4 cellular contexts compared by ENCODE assay signal in the genomic region with DNA sequence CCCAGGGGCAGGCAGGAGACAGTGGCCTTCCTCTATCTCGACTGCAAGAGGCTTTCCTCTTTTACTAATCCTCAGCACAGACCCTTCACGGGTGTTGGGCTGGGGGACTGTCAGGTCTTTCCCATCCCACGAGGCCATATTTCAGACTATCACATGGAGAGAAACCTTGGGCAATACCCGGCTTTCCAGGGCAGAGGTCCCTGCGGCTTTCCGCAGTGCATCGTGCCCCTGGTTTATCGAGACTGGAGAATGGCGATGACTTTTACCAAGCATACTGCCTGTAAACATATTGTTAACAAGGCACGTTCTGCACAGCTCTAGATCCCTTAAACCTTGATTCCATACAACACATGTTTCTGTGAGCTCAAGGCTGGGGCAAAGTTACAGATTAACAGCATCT. TPM values are rescaled to one million over a fixed set of nuclear protein-coding genes. Genes with fewer than 3 reads are reported as not detected.
DNase-seq lines count a peak whose midpoint lies in the region; FAIRE-seq and TF ChIP-seq lines count a peak whose summit lies in the region.
"Not testable (repeated sequence)": the region's sequence is repeated elsewhere in the genome, so short reads cannot be mapped to it uniquely, and the experiment has no call there.

No MANE protein-coding gene starts in this region.

- intact Hi-C loops in activated CD4-positive, alpha-beta memory T cell treated with anti-CD3 and anti-CD28 coated beads for 36 hours (cut with micrococcal nuclease), result not testable (repeated sequence)

- not testable (repeated sequence) for H3K9ac ChIP-seq in astrocyte (ENCODE audit: low read length)

- peaks cover 0 to 42% (median 0%) of the 10 kb centered on the region in 3 donors for H3K36me3 Mint-ChIP-seq in CD8-positive, alpha-beta memory T cell
- peaks cover 18% of the 10 kb centered on the region for H3K36me3 Mint-ChIP-seq in activated CD4-positive, alpha-beta memory T cell treated with anti-CD3 and anti-CD28 coated beads for 36 hours
- not testable (repeated sequence) for H3K36me3 Mint-ChIP-seq in astrocyte (ENCODE audit: low read depth, unreplicated experiment); nephron (ENCODE audit: low read depth)

- CTCF ChIA-PET in CD8-positive, alpha-beta memory T cell (lab: Charles Lee), result interaction anchor here (0.9 kb wide), 1 partner anchor 78 kb away, joined by 3 read pairs; no protein-coding TSS in a partner anchor
- CTCF ChIA-PET in activated CD4-positive, alpha-beta memory T cell treated with anti-CD3 and anti-CD28 coated beads for 36 hours (lab: Charles Lee), result not testable (repeated sequence)

- not testable (repeated sequence) for H3K27me3 ChIP-seq in CD8-positive, alpha-beta memory T cell (ENCODE audit: insufficient read depth, low read length, poor library complexity, severe bottlenecking); astrocyte (ENCODE audit: insufficient read depth, low read length)

- peaks cover 14 to 34% (median 28%) of the 10 kb centered on the region in 3 donors for H3K4me1 Mint-ChIP-seq in CD8-positive, alpha-beta memory T cell
- peaks cover 17% of the 10 kb centered on the region for H3K4me1 Mint-ChIP-seq in activated CD4-positive, alpha-beta memory T cell treated with anti-CD3 and anti-CD28 coated beads for 36 hours (ENCODE audit: low read depth)
- H3K4me1 Mint-ChIP-seq in astrocyte (ENCODE audit: low read depth, unreplicated experiment), result not testable (repeated sequence)
- peaks cover 21% of the 10 kb centered on the region for H3K4me1 Mint-ChIP-seq in nephron

- not testable (repeated sequence) for FAIRE-seq in astrocyte (lab: Jason Lieb, UNC)

- peak overlapping the region in 1 of 8 donors; percentile 67 for H3K27ac Mint-ChIP-seq in CD8-positive, alpha-beta memory T cell
- H3K27ac Mint-ChIP-seq in activated CD4-positive, alpha-beta memory T cell treated with anti-CD3 and anti-CD28 coated beads for 36 hours; astrocyte (ENCODE audit: unreplicated experiment): not testable (repeated sequence)
- H3K27ac Mint-ChIP-seq in nephron, result peak overlapping the region; percentile 7 to 96 (median 95)

- H3K27ac ChIP-seq in CD8-positive, alpha-beta memory T cell (ENCODE audit: low read depth, low read length); astrocyte (ENCODE audit: low read depth, low read length): not testable (repeated sequence)

- H3K9me3 Mint-ChIP-seq in CD8-positive, alpha-beta memory T cell; activated CD4-positive, alpha-beta memory T cell treated with anti-CD3 and anti-CD28 coated beads for 36 hours; astrocyte (ENCODE audit: unreplicated experiment); nephron: not testable (repeated sequence)

- H3K4me3 ChIP-seq in CD8-positive, alpha-beta memory T cell (ENCODE audit: low read length); astrocyte (ENCODE audit: insufficient read depth, low read depth, low read length): not testable (repeated sequence)

- not testable (repeated sequence) for TF ChIP-seq CTCF in astrocyte (IDR thresholded peaks at IDR 0.05; ENCODE audit: insufficient read depth, low read depth, low read length); nephron (IDR thresholded peaks at IDR 0.05; ENCODE audit: unreplicated experiment in 3 of 3)

- H3K27me3 Mint-ChIP-seq in CD8-positive, alpha-beta memory T cell; activated CD4-positive, alpha-beta memory T cell treated with anti-CD3 and anti-CD28 coated beads for 36 hours; astrocyte (ENCODE audit: low read depth, unreplicated experiment); nephron (ENCODE audit: low read depth): not testable (repeated sequence)

- not testable (repeated sequence) for H3K9me3 ChIP-seq in CD8-positive, alpha-beta memory T cell (ENCODE audit: low read length); astrocyte (ENCODE audit: insufficient read depth, low read depth, low read length)

- DNase-seq in CD8-positive, alpha-beta memory T cell; activated CD4-positive, alpha-beta memory T cell treated with anti-CD3 and anti-CD28 coated beads for 36 hours; astrocyte (ENCODE audit: low read depth): not testable (repeated sequence)

- H2AFZ ChIP-seq in astrocyte (ENCODE audit: low read depth, low read length), result not testable (repeated sequence)

- H3K4me3 Mint-ChIP-seq in CD8-positive, alpha-beta memory T cell, result peak overlapping the region in 5 of 7 donors; percentile 7 to 96 (median 64)
- peak overlapping the region; percentile 92 for H3K4me3 Mint-ChIP-seq in activated CD4-positive, alpha-beta memory T cell treated with anti-CD3 and anti-CD28 coated beads for 36 hours
- H3K4me3 Mint-ChIP-seq in astrocyte (ENCODE audit: unreplicated experiment) (peak overlapping the region; percentile 95), nephron (peak overlapping the region; percentile 95 to 98 (median 96))

- POLR2A ChIA-PET in CD8-positive, alpha-beta memory T cell (lab: Charles Lee); activated CD4-positive, alpha-beta memory T cell treated with anti-CD3 and anti-CD28 coated beads for 36 hours (lab: Charles Lee): not testable (repeated sequence)

- not testable (repeated sequence) for H4K20me1 ChIP-seq in astrocyte (ENCODE audit: insufficient read depth, low read length)

- not testable (repeated sequence) for H3K4me2 ChIP-seq in astrocyte (ENCODE audit: low read length)

- H3K36me3 ChIP-seq in CD8-positive, alpha-beta memory T cell (ENCODE audit: insufficient read depth, low read length); astrocyte (ENCODE audit: insufficient read depth, low read length): not testable (repeated sequence)

- peaks cover 22% of the 10 kb centered on the region for H3K4me1 ChIP-seq in CD8-positive, alpha-beta memory T cell (ENCODE audit: insufficient read depth, low read length)
- H3K4me1 ChIP-seq in astrocyte (ENCODE audit: insufficient read depth, low read length), result peaks cover 21% of the 10 kb centered on the region

- H3K79me2 ChIP-seq in astrocyte (ENCODE audit: insufficient read depth, low read length), result peaks cover 51% of the 10 kb centered on the region

RNA-seq across cellular contexts. Expression of a gene that starts 2.1 kb away (rescaled TPM):
- total RNA-seq in CD8-positive, alpha-beta memory T cell, result 10 to 100 TPM; 52.3 to 54.5 TPM
- polyA plus RNA-seq in CD8-positive, alpha-beta memory T cell, result 5.7 TPM
- 10 to 100 TPM; 38.0 to 38.3 TPM for total RNA-seq in activated CD4-positive, alpha-beta memory T cell treated with anti-CD3 and anti-CD28 coated beads for 36 hours
- 15.5 and 15.6 TPM in 2 replicates for total RNA-seq in astrocyte

RNA-seq across cellular contexts. Expression of a gene that starts 7.0 kb away (rescaled TPM):
- 10 to 100 TPM; 21.0 to 21.6 TPM for total RNA-seq in CD8-positive, alpha-beta memory T cell
- 24.7 TPM for polyA plus RNA-seq in CD8-positive, alpha-beta memory T cell
- 10 to 100 TPM; 17.3 to 18.0 TPM for total RNA-seq in activated CD4-positive, alpha-beta memory T cell treated with anti-CD3 and anti-CD28 coated beads for 36 hours
- 29.2 and 30.7 TPM in 2 replicates for total RNA-seq in astrocyte

RNA-seq across cellular contexts. Expression of a gene that starts 33.3 kb away (rescaled TPM):
- total RNA-seq in CD8-positive, alpha-beta memory T cell, result 10 to 100 TPM; 14.3 to 15.5 TPM
- 14.8 TPM for polyA plus RNA-seq in CD8-positive, alpha-beta memory T cell
- 10 to 100 TPM; 13.6 to 14.0 TPM for total RNA-seq in activated CD4-positive, alpha-beta memory T cell treated with anti-CD3 and anti-CD28 coated beads for 36 hours
- total RNA-seq in astrocyte, result 10.7 and 11.7 TPM in 2 replicates

RNA-seq across cellular contexts. Expression of a gene that starts 36.3 kb away (rescaled TPM):
- not detected for total RNA-seq in CD8-positive, alpha-beta memory T cell
- polyA plus RNA-seq in CD8-positive, alpha-beta memory T cell, result 0.22 TPM
- total RNA-seq in activated CD4-positive, alpha-beta memory T cell treated with anti-CD3 and anti-CD28 coated beads for 36 hours, result not detected
- total RNA-seq in astrocyte, result 2.0 and 2.8 TPM in 2 replicates

RNA-seq across cellular contexts. Expression of a gene that starts 47.6 kb away (rescaled TPM):
- 10 to 100 TPM; 63.7 to 72.8 TPM for total RNA-seq in CD8-positive, alpha-beta memory T cell
- polyA plus RNA-seq in CD8-positive, alpha-beta memory T cell, result 73.9 TPM
- total RNA-seq in activated CD4-positive, alpha-beta memory T cell treated with anti-CD3 and anti-CD28 coated beads for 36 hours, result 10 to 100 TPM; 54.6 to 58.4 TPM
- 30.0 and 32.5 TPM in 2 replicates for total RNA-seq in astrocyte
